1 cellular context compared by ENCODE assay signal in genomic region chr20:13898012-13898612, GRCh38.
TF ChIP-seq lines count a peak whose summit lies in the region.

No MANE protein-coding gene starts in this region.

TF ChIP-seq in H1, 55 proteins besides CTCF, POLR2A, EP300 and RAD21 (continued from another document):
- TF ChIP-seq, protein P1, sequence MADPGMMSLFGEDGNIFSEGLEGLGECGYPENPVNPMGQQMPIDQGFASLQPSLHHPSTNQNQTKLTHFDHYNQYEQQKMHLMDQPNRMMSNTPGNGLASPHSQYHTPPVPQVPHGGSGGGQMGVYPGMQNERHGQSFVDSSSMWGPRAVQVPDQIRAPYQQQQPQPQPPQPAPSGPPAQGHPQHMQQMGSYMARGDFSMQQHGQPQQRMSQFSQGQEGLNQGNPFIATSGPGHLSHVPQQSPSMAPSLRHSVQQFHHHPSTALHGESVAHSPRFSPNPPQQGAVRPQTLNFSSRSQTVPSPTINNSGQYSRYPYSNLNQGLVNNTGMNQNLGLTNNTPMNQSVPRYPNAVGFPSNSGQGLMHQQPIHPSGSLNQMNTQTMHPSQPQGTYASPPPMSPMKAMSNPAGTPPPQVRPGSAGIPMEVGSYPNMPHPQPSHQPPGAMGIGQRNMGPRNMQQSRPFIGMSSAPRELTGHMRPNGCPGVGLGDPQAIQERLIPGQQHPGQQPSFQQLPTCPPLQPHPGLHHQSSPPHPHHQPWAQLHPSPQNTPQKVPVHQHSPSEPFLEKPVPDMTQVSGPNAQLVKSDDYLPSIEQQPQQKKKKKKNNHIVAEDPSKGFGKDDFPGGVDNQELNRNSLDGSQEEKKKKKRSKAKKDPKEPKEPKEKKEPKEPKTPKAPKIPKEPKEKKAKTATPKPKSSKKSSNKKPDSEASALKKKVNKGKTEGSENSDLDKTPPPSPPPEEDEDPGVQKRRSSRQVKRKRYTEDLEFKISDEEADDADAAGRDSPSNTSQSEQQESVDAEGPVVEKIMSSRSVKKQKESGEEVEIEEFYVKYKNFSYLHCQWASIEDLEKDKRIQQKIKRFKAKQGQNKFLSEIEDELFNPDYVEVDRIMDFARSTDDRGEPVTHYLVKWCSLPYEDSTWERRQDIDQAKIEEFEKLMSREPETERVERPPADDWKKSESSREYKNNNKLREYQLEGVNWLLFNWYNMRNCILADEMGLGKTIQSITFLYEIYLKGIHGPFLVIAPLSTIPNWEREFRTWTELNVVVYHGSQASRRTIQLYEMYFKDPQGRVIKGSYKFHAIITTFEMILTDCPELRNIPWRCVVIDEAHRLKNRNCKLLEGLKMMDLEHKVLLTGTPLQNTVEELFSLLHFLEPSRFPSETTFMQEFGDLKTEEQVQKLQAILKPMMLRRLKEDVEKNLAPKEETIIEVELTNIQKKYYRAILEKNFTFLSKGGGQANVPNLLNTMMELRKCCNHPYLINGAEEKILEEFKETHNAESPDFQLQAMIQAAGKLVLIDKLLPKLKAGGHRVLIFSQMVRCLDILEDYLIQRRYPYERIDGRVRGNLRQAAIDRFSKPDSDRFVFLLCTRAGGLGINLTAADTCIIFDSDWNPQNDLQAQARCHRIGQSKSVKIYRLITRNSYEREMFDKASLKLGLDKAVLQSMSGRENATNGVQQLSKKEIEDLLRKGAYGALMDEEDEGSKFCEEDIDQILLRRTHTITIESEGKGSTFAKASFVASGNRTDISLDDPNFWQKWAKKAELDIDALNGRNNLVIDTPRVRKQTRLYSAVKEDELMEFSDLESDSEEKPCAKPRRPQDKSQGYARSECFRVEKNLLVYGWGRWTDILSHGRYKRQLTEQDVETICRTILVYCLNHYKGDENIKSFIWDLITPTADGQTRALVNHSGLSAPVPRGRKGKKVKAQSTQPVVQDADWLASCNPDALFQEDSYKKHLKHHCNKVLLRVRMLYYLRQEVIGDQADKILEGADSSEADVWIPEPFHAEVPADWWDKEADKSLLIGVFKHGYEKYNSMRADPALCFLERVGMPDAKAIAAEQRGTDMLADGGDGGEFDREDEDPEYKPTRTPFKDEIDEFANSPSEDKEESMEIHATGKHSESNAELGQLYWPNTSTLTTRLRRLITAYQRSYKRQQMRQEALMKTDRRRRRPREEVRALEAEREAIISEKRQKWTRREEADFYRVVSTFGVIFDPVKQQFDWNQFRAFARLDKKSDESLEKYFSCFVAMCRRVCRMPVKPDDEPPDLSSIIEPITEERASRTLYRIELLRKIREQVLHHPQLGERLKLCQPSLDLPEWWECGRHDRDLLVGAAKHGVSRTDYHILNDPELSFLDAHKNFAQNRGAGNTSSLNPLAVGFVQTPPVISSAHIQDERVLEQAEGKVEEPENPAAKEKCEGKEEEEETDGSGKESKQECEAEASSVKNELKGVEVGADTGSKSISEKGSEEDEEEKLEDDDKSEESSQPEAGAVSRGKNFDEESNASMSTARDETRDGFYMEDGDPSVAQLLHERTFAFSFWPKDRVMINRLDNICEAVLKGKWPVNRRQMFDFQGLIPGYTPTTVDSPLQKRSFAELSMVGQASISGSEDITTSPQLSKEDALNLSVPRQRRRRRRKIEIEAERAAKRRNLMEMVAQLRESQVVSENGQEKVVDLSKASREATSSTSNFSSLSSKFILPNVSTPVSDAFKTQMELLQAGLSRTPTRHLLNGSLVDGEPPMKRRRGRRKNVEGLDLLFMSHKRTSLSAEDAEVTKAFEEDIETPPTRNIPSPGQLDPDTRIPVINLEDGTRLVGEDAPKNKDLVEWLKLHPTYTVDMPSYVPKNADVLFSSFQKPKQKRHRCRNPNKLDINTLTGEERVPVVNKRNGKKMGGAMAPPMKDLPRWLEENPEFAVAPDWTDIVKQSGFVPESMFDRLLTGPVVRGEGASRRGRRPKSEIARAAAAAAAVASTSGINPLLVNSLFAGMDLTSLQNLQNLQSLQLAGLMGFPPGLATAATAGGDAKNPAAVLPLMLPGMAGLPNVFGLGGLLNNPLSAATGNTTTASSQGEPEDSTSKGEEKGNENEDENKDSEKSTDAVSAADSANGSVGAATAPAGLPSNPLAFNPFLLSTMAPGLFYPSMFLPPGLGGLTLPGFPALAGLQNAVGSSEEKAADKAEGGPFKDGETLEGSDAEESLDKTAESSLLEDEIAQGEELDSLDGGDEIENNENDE (IDR thresholded peaks at IDR 0.05; ENCODE audit: insufficient replicate concordance, low read length) = no peak
TF ChIP-seq in H1: peak in this region for 0.
